8 cellular contexts compared by ENCODE assay signal in genomic region chr22:23849009-23850006, GRCh38. TPM values are rescaled to one million over a fixed set of nuclear protein-coding genes. Genes with fewer than 3 reads are reported as not detected.
A peak's percentile ranks its signal among the peaks of the same experiment; 100 is the strongest.
DNase-seq lines count a peak whose midpoint lies in the region; ATAC-seq and TF ChIP-seq lines count a peak whose summit lies in the region.

No MANE protein-coding gene starts in this region.

- H3K9me3 ChIP-seq in RWPE2 (ENCODE audit: severe bottlenecking): no peaks in the 10 kb centered on the region
- no peaks in the 10 kb centered on the region for H3K9me3 ChIP-seq in ovary
- no peaks in the 10 kb centered on the region for H3K9me3 ChIP-seq in tibial artery

- no peak for TF ChIP-seq POLR2A in ovary (IDR thresholded peaks at IDR 0.05)

- H3K4me1 ChIP-seq in RWPE2 (ENCODE audit: insufficient read depth, poor library complexity, severe bottlenecking): peaks cover 10% of the 10 kb centered on the region
- H3K4me1 ChIP-seq in foreskin keratinocyte: no peaks in the 10 kb centered on the region
- peaks cover 5% of the 10 kb centered on the region for H3K4me1 ChIP-seq in ovary (ENCODE audit: insufficient read depth)
- peaks cover 0 to 26% (median 11%) of the 10 kb centered on the region in 4 donors for H3K4me1 ChIP-seq in tibial artery

- DNase-seq in Kasumi-1 (lab: John Stamatoyannopoulos, UW): peak; percentile 69 to 73
- no peak for DNase-seq in RWPE2 (ENCODE audit: low spot score)
- DNase-seq in activated T-helper 9 cell treated with anti-CD3 and anti-CD28 coated beads, Interleukin-2, amount 50 U/mL, for 16 hours (ENCODE audit: low read depth): peak; percentile 81
- DNase-seq in foreskin keratinocyte: peak in 1 of 2 donors; percentile 38
- DNase-seq in ovary: peak; percentile 74 to 92 (median 85)
- peak; percentile 71 to 90 for DNase-seq in tibial artery

- no peak overlapping the region for H3K27ac ChIP-seq in RWPE2 (ENCODE audit: poor library complexity, severe bottlenecking)
- no peak overlapping the region for H3K27ac ChIP-seq in foreskin keratinocyte
- no peak overlapping the region for H3K27ac ChIP-seq in ovary
- H3K27ac ChIP-seq in tibial artery: no peak overlapping the region

- no peak for TF ChIP-seq EP300 in ovary (IDR thresholded peaks at IDR 0.05)

- H3K36me3 ChIP-seq in RWPE2 (ENCODE audit: low read depth) (no peaks in the 10 kb centered on the region), ovary (no peaks in the 10 kb centered on the region), tibial artery (no peaks in the 10 kb centered on the region)

- H3K4me3 ChIP-seq in GM08714 (ENCODE audit: low read length): peak overlapping the region; percentile 33; the same call in 1 of the 2 replicates
- no peak overlapping the region for H3K4me3 ChIP-seq in RWPE2 (ENCODE audit: severe bottlenecking)
- no peak overlapping the region for H3K4me3 ChIP-seq in ovary
- no peak overlapping the region for H3K4me3 ChIP-seq in tibial artery

- TF ChIP-seq CTCF in RWPE2 (IDR thresholded peaks at IDR 0.05; ENCODE audit: poor library complexity, severe bottlenecking) (peak; percentile 97), foreskin keratinocyte (conservative IDR thresholded peaks at IDR 0.05) (peak; percentile 99), ovary (IDR thresholded peaks at IDR 0.05) (peak; percentile 90 to 99 (median 97)), tibial artery (IDR thresholded peaks at IDR 0.05) (peak; percentile 93 to 96)

- 24 to 29% (median 26%) methylated on average over 57 to 62 of the region's 62 CpGs for WGBS in ovary, 3 donors

- ATAC-seq in RWPE2 (ENCODE audit: low read depth) (peak; percentile 81), foreskin keratinocyte (peak; percentile 72), GM21447 (IDR thresholded peaks at IDR 0.05; ENCODE audit: unreplicated experiment) (no peak)

- intact Hi-C loops in ovary (cut with DNase I) (loop anchor here (5.0 to 10.0 kb wide), 3 partner anchors 82 to 315 kb away; partner anchors contain the start of gene CHCHD10 (in 4 of the 4)), tibial artery (cut with DNase I; ENCODE audit: low total_unique reads) (loop anchor here (5.0 kb wide), 3 partner anchors 82 to 307 kb away; partner anchors contain the start of gene CHCHD10)

- no peaks in the 10 kb centered on the region for H3K27me3 ChIP-seq in RWPE2 (ENCODE audit: insufficient read depth, poor library complexity, severe bottlenecking)
- no peaks in the 10 kb centered on the region for H3K27me3 ChIP-seq in foreskin keratinocyte
- H3K27me3 ChIP-seq in ovary: no peaks in the 10 kb centered on the region
- peaks cover 0 to 5% of the 10 kb centered on the region in 2 donors for H3K27me3 ChIP-seq in tibial artery

RNA-seq across cellular contexts. Expression of gene SLC2A11, which starts 8.4 kb away (rescaled TPM):
- total RNA-seq in foreskin keratinocyte (3.2 and 3.9 TPM in 2 replicates), ovary (10 to 100 TPM; 14.2 to 25.3 (median 17.2) TPM)
- polyA plus RNA-seq in foreskin keratinocyte (2.7 and 3.3 TPM in 2 replicates), ovary (10 to 100 TPM; 13.7 to 15.0 TPM)

RNA-seq across cellular contexts. Expression of gene DERL3, which starts 10.5 kb away (rescaled TPM):
- total RNA-seq in foreskin keratinocyte: 1.9 and 3.5 TPM in 2 replicates
- 3.3 and 3.6 TPM in 2 replicates for polyA plus RNA-seq in foreskin keratinocyte
- total RNA-seq in ovary: 1 to 10 TPM in 5 of 7 donors, under 1 TPM in 2; 0.76 to 3.9 (median 2.0) TPM
- 1 to 10 TPM in 1 of 2 donors, under 1 TPM in 1; 0.45 to 1.5 TPM for polyA plus RNA-seq in ovary

RNA-seq across cellular contexts. Expression of gene MIF, which starts 44.9 kb away (rescaled TPM):
- total RNA-seq in foreskin keratinocyte: 887 and 900 TPM in 2 replicates
- 995 and 1,070 TPM in 2 replicates for polyA plus RNA-seq in foreskin keratinocyte
- 100 to 1,000 TPM; 194 to 426 (median 362) TPM for total RNA-seq in ovary
- polyA plus RNA-seq in ovary: 100 to 1,000 TPM in 1 of 2 donors, 1 to 10 TPM in 1; 1.1 to 289 TPM
